9 cellular contexts compared by ENCODE assay signal in genomic region chr2:42924436-42924897, GRCh38.
DNase-seq lines count a peak whose midpoint lies in the region; ATAC-seq, FAIRE-seq and TF ChIP-seq lines count a peak whose summit lies in the region.
"Had no signal": no experiment of that assay in that cellular context is flagged by ENCODE, and none has a peak within 500 bp of the region (broad histone marks: within the 10 kb centered on the region; RNA-seq: fewer than 3 reads in every experiment).

No MANE protein-coding gene starts in this region.

- H3K9me3 Mint-ChIP-seq in glutamatergic neuron (ENCODE audit: unreplicated experiment): peaks cover 12% of the 10 kb centered on the region

- no peak for TF ChIP-seq EP300 in ovary (IDR thresholded peaks at IDR 0.05)

- peaks cover 53% of the 10 kb centered on the region for H3K4me1 Mint-ChIP-seq in glutamatergic neuron (ENCODE audit: low read depth, unreplicated experiment)

- H3K27me3 Mint-ChIP-seq in glutamatergic neuron (ENCODE audit: unreplicated experiment): peaks cover 11% of the 10 kb centered on the region

- no peak overlapping the region for H3K4me3 Mint-ChIP-seq in glutamatergic neuron (ENCODE audit: unreplicated experiment)

- ATAC-seq in Right ventricle myocardium inferior: no peak

- no peaks in the 10 kb centered on the region for H3K9me3 ChIP-seq in ovary

- H3K27ac ChIP-seq in ovary: peak overlapping the region; percentile 74 to 77

- H3K27me3 ChIP-seq in ovary: no peaks in the 10 kb centered on the region

- peak; percentile 68 for DNase-seq in Right ventricle myocardium inferior (ENCODE audit: missing footprints)
- no peak for DNase-seq in cardiac septum (ENCODE audit: low spot score)
- no peak for DNase-seq in glutamatergic neuron
- peak in 4 of 5 donors; percentile 54 to 71 (median 64) for DNase-seq in ovary
- no peak for DNase-seq in GM12891 (ENCODE audit: insufficient read length, low spot score)
- no peak for DNase-seq in OCI-M2 (lab: John Stamatoyannopoulos, UW; ENCODE audit: unreplicated experiment)
- no peak for DNase-seq in retina
- no peak for DNase-seq in SKM-1 treated with dmso at 0.1 percent for 144 hours (lab: John Stamatoyannopoulos, UW; ENCODE audit: unreplicated experiment)
- DNase-seq: activated effector memory CD4-positive, alpha-beta T cell treated with Interleukin-2 at 50 U/mL for 16 hours had no signal

- no peaks in the 10 kb centered on the region for H3K36me3 Mint-ChIP-seq in glutamatergic neuron (ENCODE audit: unreplicated experiment)

- no peak for TF ChIP-seq CTCF in glutamatergic neuron (IDR thresholded peaks at IDR 0.05; ENCODE audit: partially characterized antibody, unreplicated experiment)
- no peak for TF ChIP-seq CTCF in ovary (IDR thresholded peaks at IDR 0.05)

- H3K4me3 ChIP-seq in ovary: no peak overlapping the region

- H3K36me3 ChIP-seq in ovary: no peaks in the 10 kb centered on the region

- H3K4me1 ChIP-seq in ovary (ENCODE audit: insufficient read depth): peaks cover 70% of the 10 kb centered on the region

- WGBS in ovary, 3 donors: 2 to 5% (median 4%) methylated on average over 12 of the region's 12 CpGs

- no peak for FAIRE-seq in GM12891 (lab: Jason Lieb, UNC)

- peak overlapping the region; percentile 36 for H3K27ac Mint-ChIP-seq in glutamatergic neuron (ENCODE audit: unreplicated experiment)

- intact Hi-C loops in Right ventricle myocardium inferior (cut with DNase I) (loop anchor here (2.0 kb wide), 1 partner anchor 44 kb away; no protein-coding TSS in a partner anchor), cardiac septum (cut with DNase I) (loop anchor here (2.0 kb wide), 2 partner anchors 44 to 58 kb away; no protein-coding TSS in a partner anchor), ovary (cut with DNase I) (loop anchor here in 2 of 4 donors (10.0 kb wide), 2 partner anchors 50 to 90 kb away; no protein-coding TSS in a partner anchor)

- TF ChIP-seq POLR2A in ovary (IDR thresholded peaks at IDR 0.05): no peak
- TF ChIP-seq POLR2A in GM12891 (IDR thresholded peaks at IDR 0.05; ENCODE audit: low read depth, low read length): no peak

TF ChIP-seq in GM12891, 5 proteins besides CTCF, POLR2A, EP300 and RAD21:
- TF ChIP-seq POLR2AphosphoS5 (IDR thresholded peaks at IDR 0.05; ENCODE audit: low read depth, low read length) (no peak), SPI1 (IDR thresholded peaks at IDR 0.05; ENCODE audit: low read depth, low read length) (no peak)

Comparison
In these comparisons a context has a peak if more than half of its experiments do, and no peak if none do; other contexts are left out.
1. DNase-seq: peak in Right ventricle myocardium inferior (single experiment) and ovary (4 of 5); none in cardiac septum (single experiment), glutamatergic neuron (single experiment), GM12891 (single experiment), OCI-M2 (single experiment), retina (single experiment) and SKM-1 treated with dmso at 0.1 percent for 144 hours (single experiment).